In genomic region chr1:177983087-177983823, GRCh38 we compare ENCODE assay signal across 15 cellular contexts. TPM values are rescaled to one million over a fixed set of nuclear protein-coding genes. Genes with fewer than 3 reads are reported as not detected.
A peak's percentile ranks its signal among the peaks of the same experiment; 100 is the strongest.
DNase-seq lines count a peak whose midpoint lies in the region; ATAC-seq and TF ChIP-seq lines count a peak whose summit lies in the region.
"Had no signal": no experiment of that assay in that cellular context is flagged by ENCODE, and none has a peak within 500 bp of the region (broad histone marks: within the 10 kb centered on the region; RNA-seq: fewer than 3 reads in every experiment).

No MANE protein-coding gene starts in this region.

- peak; percentile 68 for ATAC-seq in sciatic nerve
- no peak for ATAC-seq in T-helper 17 cell
- ATAC-seq in GM21423 (IDR thresholded peaks at IDR 0.05; ENCODE audit: unreplicated experiment), result no peak
- ATAC-seq: activated CD8-positive, alpha-beta T cell treated with anti-CD3 and anti-CD28 coated beads, Interleukin-2, amount 10 ng/mL, durations not matched to agents 7 days and 5 days; stimulated activated naive CD8-positive, alpha-beta T cell treated with anti-CD3 and anti-CD28 coated beads, Interleukin-15, amount 100 ng/mL, for 72 hours had no signal

- H3K4me3 ChIP-seq in fibroblast of the aortic adventitia (ENCODE audit: low read depth, low read length), result peak overlapping the region; percentile 53
- H3K4me3 ChIP-seq: mucosa of descending colon had no signal

- in situ Hi-C loops in G401 (cut with HindIII; ENCODE audit: low sequenced_read_pairs), result no loop called here

- no peaks in the 10 kb centered on the region for H3K9me3 ChIP-seq in T-helper 17 cell (ENCODE audit: control insufficient read depth, low read length, poor library complexity, severe bottlenecking)
- H3K9me3 ChIP-seq: mucosa of descending colon had no signal

- no peaks in the 10 kb centered on the region for H3K27me3 Mint-ChIP-seq in activated T-cell treated with anti-CD3 and anti-CD28 coated beads, Interleukin-2, amount 50 U/mL, for 24 hours
- H3K27me3 Mint-ChIP-seq in T-helper 17 cell, result no peaks in the 10 kb centered on the region
- H3K27me3 Mint-ChIP-seq: stimulated activated naive CD8-positive, alpha-beta T cell treated with anti-CD3 and anti-CD28 coated beads, Interleukin-15, amount 100 ng/mL, for 72 hours had no signal

- intact Hi-C loops in sciatic nerve (cut with DNase I), result no loop called here

- H3K36me3 Mint-ChIP-seq in activated T-cell treated with anti-CD3 and anti-CD28 coated beads, Interleukin-2, amount 50 U/mL, for 24 hours (ENCODE audit: low read depth), result no peaks in the 10 kb centered on the region
- no peaks in the 10 kb centered on the region for H3K36me3 Mint-ChIP-seq in T-helper 17 cell (ENCODE audit: low read depth)
- H3K36me3 Mint-ChIP-seq: immature natural killer cell had no signal

- TF ChIP-seq CTCF in fibroblast of the aortic adventitia (IDR thresholded peaks at IDR 0.05; ENCODE audit: insufficient read depth, low read length), result no peak

- H3K27ac Mint-ChIP-seq in activated T-cell treated with anti-CD3 and anti-CD28 coated beads, Interleukin-2, amount 50 U/mL, for 24 hours, result no peak overlapping the region
- no peak overlapping the region for H3K27ac Mint-ChIP-seq in T-helper 17 cell
- H3K27ac Mint-ChIP-seq: activated CD8-positive, alpha-beta T cell treated with anti-CD3 and anti-CD28 coated beads, Interleukin-2, amount 10 ng/mL, durations not matched to agents 7 days and 5 days; immature natural killer cell; stimulated activated naive CD8-positive, alpha-beta T cell treated with anti-CD3 and anti-CD28 coated beads, Interleukin-15, amount 100 ng/mL, for 72 hours had no signal

- H3K9me3 Mint-ChIP-seq in activated T-cell treated with anti-CD3 and anti-CD28 coated beads, Interleukin-2, amount 50 U/mL, for 24 hours, result peaks cover 2% of the 10 kb centered on the region

- DNase-seq in G401 (ENCODE audit: low spot score) (peak; percentile 32), NCI-H69 (lab: John Stamatoyannopoulos, UW) (peak; percentile 84), fibroblast of the aortic adventitia (ENCODE audit: low read depth) (peak; percentile 24), sciatic nerve (ENCODE audit: low spot score) (no peak), T-helper 17 cell (no peak), NCI-H226 (no peak)
- DNase-seq in activated T-cell treated with anti-CD3 and anti-CD28 coated beads, Interleukin-2, amount 50 U/mL, for 24 hours, result no peak
- DNase-seq: activated CD8-positive, alpha-beta T cell treated with anti-CD3 and anti-CD28 coated beads, Interleukin-2, amount 10 ng/mL, durations not matched to agents 7 days and 5 days; activated naive CD4-positive, alpha-beta T cell; central memory CD4-positive, alpha-beta T cell; immature natural killer cell; stimulated activated naive CD8-positive, alpha-beta T cell treated with anti-CD3 and anti-CD28 coated beads, Interleukin-15, amount 100 ng/mL, for 72 hours; T-helper 9 cell had no signal

- H3K4me3 Mint-ChIP-seq in activated T-cell treated with anti-CD3 and anti-CD28 coated beads, Interleukin-2, amount 50 U/mL, for 24 hours, result no peak overlapping the region
- no peak overlapping the region for H3K4me3 Mint-ChIP-seq in T-helper 17 cell
- H3K4me3 Mint-ChIP-seq: activated CD8-positive, alpha-beta T cell treated with anti-CD3 and anti-CD28 coated beads, Interleukin-2, amount 10 ng/mL, durations not matched to agents 7 days and 5 days; immature natural killer cell; stimulated activated naive CD8-positive, alpha-beta T cell treated with anti-CD3 and anti-CD28 coated beads, Interleukin-15, amount 100 ng/mL, for 72 hours had no signal

- no peaks in the 10 kb centered on the region for H3K4me1 Mint-ChIP-seq in activated T-cell treated with anti-CD3 and anti-CD28 coated beads, Interleukin-2, amount 50 U/mL, for 24 hours (ENCODE audit: low read depth)
- no peaks in the 10 kb centered on the region for H3K4me1 Mint-ChIP-seq in T-helper 17 cell
- H3K4me1 Mint-ChIP-seq: immature natural killer cell; stimulated activated naive CD8-positive, alpha-beta T cell treated with anti-CD3 and anti-CD28 coated beads, Interleukin-15, amount 100 ng/mL, for 72 hours had no signal

RNA-seq across cellular contexts. Expression of gene SEC16B, which starts 13.4 kb away (rescaled TPM):
- total RNA-seq in G401 (2014; rRNA removed; shearing (Covaris generic)), result 0.71 TPM in 1 of 2 replicates, not detected in the other
- total RNA-seq in fibroblast of the aortic adventitia (ENCODE audit: low replicate concordance) (1.6 and 4.8 TPM in 2 replicates), sciatic nerve (4.8 TPM), T-helper 17 cell (not detected)
- total RNA-seq: activated CD8-positive, alpha-beta T cell treated with anti-CD3 and anti-CD28 coated beads, Interleukin-2, amount 10 ng/mL, durations not matched to agents 7 days and 5 days had no signal

Comparison
In these comparisons a context has a peak if more than half of its experiments do, and no peak if none do; other contexts are left out.
1. DNase-seq: peak in G401 (single experiment), NCI-H69 (single experiment) and fibroblast of the aortic adventitia (single experiment); none in sciatic nerve (single experiment), activated T-cell treated with anti-CD3 and anti-CD28 coated beads, Interleukin-2, amount 50 U/mL, for 24 hours (single experiment), T-helper 17 cell (0 of 3) and NCI-H226 (single experiment).